Comparison of ENCODE assay signal across 8 cellular contexts in genomic region chr12:57756406-57757341, GRCh38. TPM values are rescaled to one million over a fixed set of nuclear protein-coding genes. Genes with fewer than 3 reads are reported as not detected.
DNase-seq lines count a peak whose midpoint lies in the region; ATAC-seq and TF ChIP-seq lines count a peak whose summit lies in the region.

No MANE protein-coding gene starts in this region.

- DNase-seq in heart left ventricle (peak in 1 of 5 donors; percentile 78), cardiac septum (ENCODE audit: low spot score) (no peak), NCI-H526 treated with DMSO at 0.1 percent for 48 hours (lab: John Stamatoyannopoulos, UW) (peak; percentile 14), epidermal melanocyte (ENCODE audit: insufficient read length, low spot score) (peak; percentile 85), MG63 (no peak), omental fat pad (ENCODE audit: low spot score) (no peak)
- peak; percentile 84 for DNase-seq in activated CD8-positive, alpha-beta memory T cell treated with anti-CD3 and anti-CD28 coated beads for 24 hours

- no peak overlapping the region for H2AFZ ChIP-seq in parathyroid adenoma

- H3K27me3 ChIP-seq in heart left ventricle (no peaks in the 10 kb centered on the region), parathyroid adenoma (ENCODE audit: control insufficient read depth, insufficient read depth, low read length) (no peaks in the 10 kb centered on the region), MG63 (peaks cover 2% of the 10 kb centered on the region; the same call in 1 of the 2 replicates)

- TF ChIP-seq POLR2A in heart left ventricle (IDR thresholded peaks at IDR 0.05): no peak

- ATAC-seq in heart left ventricle: no peak
- ATAC-seq in omental fat pad (ENCODE audit: low FRiP score): no peak

- H3K27ac ChIP-seq in heart left ventricle (peak overlapping the region in 3 of 12 donors; percentile 52 to 79 (median 55)), parathyroid adenoma (no peak overlapping the region)

- TF ChIP-seq CTCF in heart left ventricle (IDR thresholded peaks at IDR 0.05): peak in 11 of 12 donors; percentile 19 to 70 (median 47)
- no peak for TF ChIP-seq CTCF in parathyroid adenoma (IDR thresholded peaks at IDR 0.05)
- TF ChIP-seq CTCF in omental fat pad (IDR thresholded peaks at IDR 0.05): no peak

- H3K36me3 ChIP-seq in heart left ventricle (peaks cover 0 to 23% (median 15%) of the 10 kb centered on the region in 9 donors), parathyroid adenoma (ENCODE audit: control insufficient read depth, insufficient read depth, low read length) (no peaks in the 10 kb centered on the region), MG63 (no peaks in the 10 kb centered on the region)

- intact Hi-C loops in heart left ventricle (cut with DNase I) (no loop called here), cardiac septum (cut with DNase I) (no loop called here)

- H3K79me2 ChIP-seq in parathyroid adenoma: peaks cover 5% of the 10 kb centered on the region

- H3K4me1 ChIP-seq in heart left ventricle: peaks cover 0 to 41% (median 21%) of the 10 kb centered on the region in 12 donors
- H3K4me1 ChIP-seq in parathyroid adenoma: peaks cover 5% of the 10 kb centered on the region

- H3K9ac ChIP-seq in parathyroid adenoma: no peak overlapping the region

- 58 to 69% (median 64%) methylated on average over 19 to 22 of the region's 22 CpGs for WGBS in heart left ventricle, 4 donors

- H3K4me3 ChIP-seq in heart left ventricle: peak overlapping the region in 9 of 12 donors; percentile 65 to 97 (median 72)
- peak overlapping the region; percentile 59 for H3K4me3 ChIP-seq in parathyroid adenoma (ENCODE audit: low read depth, low read length)
- H3K4me3 ChIP-seq in MG63: no peak overlapping the region; the same call in 1 of the 2 replicates

- no peak overlapping the region for H3K4me2 ChIP-seq in parathyroid adenoma (ENCODE audit: low read length)

- H3K9me3 ChIP-seq in heart left ventricle (no peaks in the 10 kb centered on the region), parathyroid adenoma (ENCODE audit: control insufficient read depth, low read length) (no peaks in the 10 kb centered on the region), MG63 (no peaks in the 10 kb centered on the region)

RNA-seq across cellular contexts. Expression of gene MARCHF9, which starts 1.8 kb away (rescaled TPM):
- total RNA-seq in heart left ventricle: 10 to 100 TPM; 11.3 to 18.9 (median 13.3) TPM
- 10 to 100 TPM; 13.6 to 15.8 TPM for polyA plus RNA-seq in heart left ventricle
- 13.1 TPM for total RNA-seq in cardiac septum
- 2.4 and 4.9 TPM in 2 replicates for total RNA-seq in MG63 (2014; rRNA removed; shearing (Covaris generic); ENCODE audit: low replicate concordance)
- 1 to 10 TPM; 2.4 to 8.7 (median 5.1) TPM for total RNA-seq in omental fat pad

RNA-seq across cellular contexts. Expression of gene CDK4, which starts 4.6 kb away (rescaled TPM):
- total RNA-seq in heart left ventricle (10 to 100 TPM; 38.1 to 62.1 (median 50.2) TPM), cardiac septum (46.3 TPM), omental fat pad (10 to 100 TPM; 81.9 to 96.2 (median 89.0) TPM)
- polyA plus RNA-seq in heart left ventricle: 10 to 100 TPM; 23.4 to 81.9 TPM
- 457 and 516 TPM in 2 replicates for total RNA-seq in MG63 (2014; rRNA removed; shearing (Covaris generic); ENCODE audit: low replicate concordance)

RNA-seq across cellular contexts. Expression of gene CYP27B1, which starts 10.2 kb away (rescaled TPM):
- total RNA-seq in heart left ventricle (under 1 TPM in 5 of 9 donors, not detected in 4; 0.16 to 0.77 (median 0.19) TPM), cardiac septum (0.24 TPM), omental fat pad (1 to 10 TPM in 2 of 4 donors, under 1 TPM in 1, not detected in 1; 0.19 to 5.6 (median 2.8) TPM)
- polyA plus RNA-seq in heart left ventricle: under 1 TPM; 0.11 to 0.19 TPM
- not detected in 2 replicates for total RNA-seq in MG63 (2014; rRNA removed; shearing (Covaris generic); ENCODE audit: low replicate concordance)

RNA-seq across cellular contexts. Expression of gene TSPAN31, which starts 11.8 kb away (rescaled TPM):
- total RNA-seq in heart left ventricle: 10 to 100 TPM; 27.2 to 59.3 (median 31.4) TPM
- polyA plus RNA-seq in heart left ventricle: 10 to 100 TPM; 31.1 to 41.2 TPM
- total RNA-seq in cardiac septum: 25.1 TPM
- total RNA-seq in MG63 (2014; rRNA removed; shearing (Covaris generic); ENCODE audit: low replicate concordance): 21.2 and 24.3 TPM in 2 replicates
- total RNA-seq in omental fat pad: 10 to 100 TPM; 41.8 to 70.7 (median 65.7) TPM

RNA-seq across cellular contexts. Expression of gene METTL1, which starts 15.2 kb away (rescaled TPM):
- total RNA-seq in heart left ventricle: 10 to 100 TPM in 3 of 9 donors, 1 to 10 TPM in 5, under 1 TPM in 1; 0.95 to 16.6 (median 7.7) TPM
- polyA plus RNA-seq in heart left ventricle: 10 to 100 TPM in 1 of 2 donors, 1 to 10 TPM in 1; 9.4 to 28.5 TPM
- 13.3 TPM for total RNA-seq in cardiac septum
- 10.0 and 33.6 TPM in 2 replicates for total RNA-seq in MG63 (2014; rRNA removed; shearing (Covaris generic); ENCODE audit: low replicate concordance)
- total RNA-seq in omental fat pad: 10 to 100 TPM; 11.2 to 39.3 (median 15.2) TPM

Comparison
In these comparisons a context has a peak if more than half of its experiments do, and no peak if none do; other contexts are left out.
1. DNase-seq: peak in NCI-H526 treated with DMSO at 0.1 percent for 48 hours (single experiment), activated CD8-positive, alpha-beta memory T cell treated with anti-CD3 and anti-CD28 coated beads for 24 hours (single experiment) and epidermal melanocyte (single experiment); none in cardiac septum (single experiment), MG63 (single experiment) and omental fat pad (single experiment).
2. CTCF ChIP-seq: peak in heart left ventricle (11 of 12); none in parathyroid adenoma (single experiment) and omental fat pad (0 of 3).